8 cellular contexts compared by ENCODE assay signal in genomic region chr13:112444001-112444311, GRCh38.
DNase-seq lines count a peak whose midpoint lies in the region; ATAC-seq and TF ChIP-seq lines count a peak whose summit lies in the region.

No MANE protein-coding gene starts in this region.

- no peaks in the 10 kb centered on the region for H3K27me3 ChIP-seq in HCT116 (ENCODE audit: insufficient read depth, low read length)
- H3K27me3 ChIP-seq in esophagus muscularis mucosa: peaks cover 0 to 97% (median 22%) of the 10 kb centered on the region in 4 donors
- H3K27me3 ChIP-seq in testis: no peaks in the 10 kb centered on the region

- H3K27ac ChIP-seq in HCT116 (ENCODE audit: low read depth, low read length) (no peak overlapping the region), esophagus muscularis mucosa (replicated peaks in 1 of 4) (no peak overlapping the region), testis (no peak overlapping the region)

- RAD21 ChIA-PET in HCT116 (lab: Charles Lee; ENCODE audit: low non-redundant PET in 1 of 2, low total read pairs in 2 of 2, uncharacterized antibody in 2 of 2, unreplicated experiment in 2 of 2): interaction anchor here (0.9 to 1.4 kb wide), 4 partner anchors 939 to 969 kb away, joined by 3 to 7 read pairs (median 4); no protein-coding TSS in a partner anchor

- H3K9me2 ChIP-seq in HCT116 (ENCODE audit: insufficient read depth): no peaks in the 10 kb centered on the region

- TF ChIP-seq CTCF in HCT116 (IDR thresholded peaks at IDR 0.05 in 2 of 3, conservative IDR thresholded peaks at IDR 0.05 in 1 of 3; ENCODE audit: borderline replicate concordance in 1 of 3, insufficient read depth in 1 of 3, low read depth in 2 of 3, low read length in 2 of 3) (peak; percentile 86 to 96 (median 90)), WTC11 (IDR thresholded peaks at IDR 0.05) (peak; percentile 93), esophagus muscularis mucosa (IDR thresholded peaks at IDR 0.05) (peak; percentile 80 to 83 (median 82)), testis (IDR thresholded peaks at IDR 0.05) (peak; percentile 49 to 83 (median 80))

- peaks cover 0 to 3% of the 10 kb centered on the region in 2 experiments; a peak in 1 of 4 replicates for H3K9me3 ChIP-seq in HCT116 (ENCODE audit: control insufficient read depth in 1 of 2, insufficient read depth in 1 of 2, low read depth in 1 of 2, low read length in 2 of 2)
- no peaks in the 10 kb centered on the region for H3K9me3 ChIP-seq in esophagus muscularis mucosa
- H3K9me3 ChIP-seq in testis: no peaks in the 10 kb centered on the region

- DNase-seq in G401 (ENCODE audit: low spot score) (peak; percentile 22), HCT116 (ENCODE audit: low read depth, low spot score) (peak; percentile 34), NCI-H1436 treated with DMSO at 0.1 percent for 48 hours (lab: John Stamatoyannopoulos, UW) (peak; percentile 1), WTC11 (ENCODE audit: low spot score) (peak; percentile 94), esophagus muscularis mucosa (ENCODE audit: extremely low spot score) (peak; percentile 91), myocyte (ENCODE audit: low read depth) (peak; percentile 54), testis (peak; percentile 77), NCI-H446 treated with DMSO at 0.1 percent for 48 hours (lab: John Stamatoyannopoulos, UW) (no peak)

- BruUV-seq in HCT116 (replicated peaks; lab: Mats Ljungman, UMichigan): no TSS peak

- in situ Hi-C loops in G401 (cut with HindIII; ENCODE audit: low sequenced_read_pairs): no loop called here

- POLR2A ChIA-PET in HCT116 (lab: Charles Lee): no interaction called here
- POLR2A ChIA-PET in WTC11 (lab: Charles Lee): interaction anchor here (1.1 to 1.3 kb wide), 2 partner anchors 184 to 371 kb away, joined by 3 to 4 read pairs; no protein-coding TSS in a partner anchor

- TF ChIP-seq POLR2A in HCT116 (IDR thresholded peaks at IDR 0.05; ENCODE audit: borderline replicate concordance, extremely low read depth, insufficient read depth, insufficient read length) (no peak), esophagus muscularis mucosa (IDR thresholded peaks at IDR 0.05; ENCODE audit: low read depth) (no peak), testis (IDR thresholded peaks at IDR 0.05) (no peak)

- H3K4me2 ChIP-seq in HCT116 (ENCODE audit: low read length): no peak overlapping the region

- no peak overlapping the region for H3K4me3 ChIP-seq in HCT116 (replicated peaks in 1 of 2; ENCODE audit: low read depth in 1 of 2, low read length in 2 of 2)
- no peak overlapping the region for H3K4me3 ChIP-seq in esophagus muscularis mucosa
- no peak overlapping the region for H3K4me3 ChIP-seq in testis

- no peak overlapping the region for H2AFZ ChIP-seq in HCT116 (ENCODE audit: low read depth, low read length, poor library complexity, severe bottlenecking)

- peaks cover 9% of the 10 kb centered on the region for H3K9me3 Mint-ChIP-seq in WTC11

- no peak for TF ChIP-seq EP300 in esophagus muscularis mucosa (IDR thresholded peaks at IDR 0.05)

- no peak overlapping the region for H3K4me3 Mint-ChIP-seq in WTC11

- TF ChIP-seq RAD21 in HCT116 (IDR thresholded peaks at IDR 0.05; ENCODE audit: low read depth): peak; percentile 97

- no peaks in the 10 kb centered on the region for H3K36me3 Mint-ChIP-seq in WTC11

- intact Hi-C loops in HCT116 (cut with micrococcal nuclease) (loop anchor here (1.0 to 10.0 kb wide), 4 partner anchors 162 to 970 kb away; no protein-coding TSS in a partner anchor), esophagus muscularis mucosa (cut with DNase I) (loop anchor here (1.0 to 5.0 kb wide), 2 partner anchors 163 to 970 kb away; no protein-coding TSS in a partner anchor), testis (cut with DNase I; ENCODE audit: low total_unique reads) (no loop called here)

- H3K9ac ChIP-seq in HCT116 (ENCODE audit: low read length): no peak overlapping the region

- peaks cover 10% of the 10 kb centered on the region for H3K4me1 Mint-ChIP-seq in WTC11

- H3K27ac Mint-ChIP-seq in WTC11: no peak overlapping the region

- H3K36me3 ChIP-seq in HCT116 (ENCODE audit: control insufficient read depth in 1 of 2, insufficient read depth in 2 of 2, low read length in 2 of 2) (no peaks in the 10 kb centered on the region), esophagus muscularis mucosa (no peaks in the 10 kb centered on the region), testis (ENCODE audit: low read depth, missing control alignments) (no peaks in the 10 kb centered on the region)

- H3K27me3 Mint-ChIP-seq in WTC11 (ENCODE audit: low read depth): peaks cover 15% of the 10 kb centered on the region

- peak; percentile 95 for ATAC-seq in HCT116
- peak; percentile 95 for ATAC-seq in WTC11

- WGBS in esophagus muscularis mucosa: no CpG with 5 or more reads among the region's 10 CpGs
- 20 to 27% methylated on average over 1 to 10 of the region's 10 CpGs for WGBS in testis, 2 donors

- H3K4me1 ChIP-seq in HCT116 (ENCODE audit: control insufficient read depth in 1 of 2, insufficient read depth in 2 of 2, low read length in 2 of 2): no peaks in the 10 kb centered on the region
- peaks cover 0 to 15% (median 4%) of the 10 kb centered on the region in 4 donors for H3K4me1 ChIP-seq in esophagus muscularis mucosa
- no peaks in the 10 kb centered on the region for H3K4me1 ChIP-seq in testis

- no peaks in the 10 kb centered on the region for H3K79me2 ChIP-seq in HCT116 (ENCODE audit: insufficient read depth, low read length)

- CTCF ChIA-PET in HCT116 (lab: Charles Lee): interaction anchor here (0.6 to 3.3 kb wide), 4 partner anchors 341 to 969 kb away, joined by 3 to 26 read pairs (median 11); no protein-coding TSS in a partner anchor
- CTCF ChIA-PET in WTC11 (lab: Charles Lee): interaction anchor here (0.6 to 4.0 kb wide), 41 partner anchors 11 to 1015 kb away, joined by 3 to 63 read pairs (median 5); partner anchors contain the start of gene SOX1

- H4K20me1 ChIP-seq in HCT116 (ENCODE audit: insufficient read depth): no peaks in the 10 kb centered on the region

TF ChIP-seq in HCT116, 20 proteins besides CTCF, POLR2A, EP300 and RAD21 (continues in another document):
- no peak for TF ChIP-seq REST (IDR thresholded peaks at IDR 0.05; ENCODE audit: low read depth)
- TF ChIP-seq MAX (IDR thresholded peaks at IDR 0.05): no peak
- no peak for TF ChIP-seq YY1 (IDR thresholded peaks at IDR 0.05; ENCODE audit: extremely low read depth, insufficient replicate concordance, low read depth, low read length)

TF ChIP-seq in WTC11, 78 proteins besides CTCF, POLR2A, EP300 and RAD21:
- TF ChIP-seq KAT7 (CRISPR knock-in tag; IDR thresholded peaks at IDR 0.05; ENCODE audit: borderline replicate concordance): no peak
- TF ChIP-seq ARID4B (CRISPR knock-in tag; IDR thresholded peaks at IDR 0.05; ENCODE audit: borderline replicate concordance): 0 out of 2 replicates have a peak, but pooled peaks have one; percentile 42
- peak; percentile 46; the same call in 1 of the 2 replicates for TF ChIP-seq ETV6 (CRISPR knock-in tag; IDR thresholded peaks at IDR 0.05)
- TF ChIP-seq SP1 (CRISPR knock-in tag; conservative IDR thresholded peaks at IDR 0.05): 0 out of 2 replicates have a peak, but pooled peaks have one; percentile 40
